In the genomic region with DNA sequence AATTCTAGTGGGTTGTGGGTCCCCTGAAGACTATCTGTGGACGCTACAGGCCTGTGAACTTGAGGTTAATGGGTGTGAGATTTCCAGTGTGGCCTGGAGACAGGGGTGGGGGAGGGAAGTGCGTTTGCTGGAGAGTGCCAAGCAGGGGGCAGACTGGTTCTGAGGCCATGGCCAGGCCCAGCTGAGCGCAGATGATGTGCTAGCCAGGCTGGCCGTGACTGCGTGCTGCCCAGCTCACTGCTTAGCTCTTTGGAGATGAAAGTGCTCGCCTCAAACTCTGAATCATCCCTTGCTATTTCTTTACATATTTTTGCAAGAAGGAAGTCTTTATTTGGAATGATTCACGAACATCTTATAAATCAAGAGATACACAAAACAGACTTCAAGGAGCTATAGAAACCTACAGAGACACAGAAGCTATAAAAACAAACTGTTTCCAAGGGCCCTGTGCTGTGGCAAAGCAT, we compare ENCODE assay signal across 1 cellular context.
TF ChIP-seq lines count a peak whose summit lies in the region.

No MANE protein-coding gene starts in this region.

TF ChIP-seq in HepG2, 621 proteins besides CTCF, POLR2A, EP300 and RAD21 (continued from another document):
- TF ChIP-seq ZNF646 (CRISPR knock-in tag; IDR thresholded peaks at IDR 0.05) (no peak), TOE1 (CRISPR knock-in tag; IDR thresholded peaks at IDR 0.05) (no peak), RARG (CRISPR knock-in tag; IDR thresholded peaks at IDR 0.05; ENCODE audit: low read depth) (no peak), ATF7-NPFF (CRISPR knock-in tag; IDR thresholded peaks at IDR 0.05; ENCODE audit: low read depth) (no peak), IRF9 (CRISPR knock-in tag; IDR thresholded peaks at IDR 0.05; ENCODE audit: borderline replicate concordance) (no peak), ZBTB21 (CRISPR knock-in tag; IDR thresholded peaks at IDR 0.05) (no peak), SYNCRIP (IDR thresholded peaks at IDR 0.05; ENCODE audit: insufficient read depth, low read depth, low read length) (no peak)
- TF ChIP-seq, protein P1, sequence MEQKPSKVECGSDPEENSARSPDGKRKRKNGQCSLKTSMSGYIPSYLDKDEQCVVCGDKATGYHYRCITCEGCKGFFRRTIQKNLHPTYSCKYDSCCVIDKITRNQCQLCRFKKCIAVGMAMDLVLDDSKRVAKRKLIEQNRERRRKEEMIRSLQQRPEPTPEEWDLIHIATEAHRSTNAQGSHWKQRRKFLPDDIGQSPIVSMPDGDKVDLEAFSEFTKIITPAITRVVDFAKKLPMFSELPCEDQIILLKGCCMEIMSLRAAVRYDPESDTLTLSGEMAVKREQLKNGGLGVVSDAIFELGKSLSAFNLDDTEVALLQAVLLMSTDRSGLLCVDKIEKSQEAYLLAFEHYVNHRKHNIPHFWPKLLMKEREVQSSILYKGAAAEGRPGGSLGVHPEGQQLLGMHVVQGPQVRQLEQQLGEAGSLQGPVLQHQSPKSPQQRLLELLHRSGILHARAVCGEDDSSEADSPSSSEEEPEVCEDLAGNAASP (CRISPR knock-in tag; IDR thresholded peaks at IDR 0.05; ENCODE audit: borderline replicate concordance) = no peak
